In the genomic region with DNA sequence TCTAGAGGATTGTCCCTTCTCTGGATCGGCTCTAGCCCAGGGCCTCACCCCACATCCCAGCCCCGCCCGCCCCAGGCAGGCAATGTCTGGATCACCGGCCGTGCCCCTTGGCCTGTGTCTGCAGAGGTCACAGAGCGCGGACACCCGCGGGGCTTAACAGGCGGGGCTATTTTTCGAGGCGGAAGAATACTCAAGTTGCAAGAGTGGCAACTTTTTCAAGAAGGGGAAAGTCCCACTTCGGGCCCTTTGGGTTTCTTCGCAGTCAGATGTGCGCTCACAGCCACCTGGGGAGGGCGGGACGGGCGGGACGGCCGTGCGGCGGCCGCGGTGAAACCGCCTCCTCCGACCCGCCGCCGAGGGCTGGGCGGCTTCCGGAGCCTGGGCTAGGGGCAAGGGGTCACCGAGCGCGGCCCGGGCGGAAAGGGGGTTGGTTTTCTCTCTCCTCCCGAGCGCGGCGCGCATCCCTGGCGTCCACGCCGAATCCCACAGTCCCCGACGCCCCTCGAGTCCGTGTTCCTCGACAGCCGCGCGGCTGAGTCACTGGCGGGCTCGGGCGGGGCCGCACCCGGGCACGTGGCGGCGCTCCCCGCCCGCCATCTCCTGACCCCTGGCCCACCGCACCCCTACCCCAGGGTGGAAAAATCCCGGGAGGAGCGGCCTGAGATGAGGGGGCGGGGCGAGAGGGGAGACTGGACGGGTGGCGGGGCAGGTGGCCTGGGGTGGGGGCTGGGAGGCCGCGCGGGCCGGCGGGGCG, we compare ENCODE assay signal across 8 cellular contexts. TPM values are rescaled to one million over a fixed set of nuclear protein-coding genes. Genes with fewer than 3 reads are reported as not detected.
DNase-seq lines count a peak whose midpoint lies in the region; ATAC-seq and TF ChIP-seq lines count a peak whose summit lies in the region.

No MANE protein-coding gene starts in this region.

- peaks cover 36% of the 10 kb centered on the region for H3K36me3 Mint-ChIP-seq in activated CD8-positive, alpha-beta T cell treated with anti-CD3 and anti-CD28 coated beads for 36 hours (ENCODE audit: low read depth)

- no peaks in the 10 kb centered on the region for H3K9me3 Mint-ChIP-seq in activated CD8-positive, alpha-beta T cell treated with anti-CD3 and anti-CD28 coated beads for 36 hours

- H3K4me1 ChIP-seq in effector memory CD4-positive, alpha-beta T cell (ENCODE audit: control insufficient read depth, insufficient read depth, low read length, poor library complexity, severe bottlenecking) = peaks cover 43% of the 10 kb centered on the region

- peak overlapping the region; percentile 94 for H3K27ac ChIP-seq in effector memory CD4-positive, alpha-beta T cell (ENCODE audit: insufficient read depth, low read length, poor library complexity, severe bottlenecking)

- peak; percentile 22 for ATAC-seq in HG02571 (IDR thresholded peaks at IDR 0.05; ENCODE audit: unreplicated experiment)
- peak; percentile 21 for ATAC-seq in activated CD8-positive, alpha-beta T cell treated with anti-CD3 and anti-CD28 coated beads for 36 hours

- peak overlapping the region; percentile 99 for H3K27ac Mint-ChIP-seq in activated CD8-positive, alpha-beta T cell treated with anti-CD3 and anti-CD28 coated beads for 36 hours

- intact Hi-C loops in activated CD8-positive, alpha-beta T cell treated with anti-CD3 and anti-CD28 coated beads for 36 hours (cut with micrococcal nuclease) = no loop called here

- peak overlapping the region; percentile 97 for H3K4me3 Mint-ChIP-seq in activated CD8-positive, alpha-beta T cell treated with anti-CD3 and anti-CD28 coated beads for 36 hours

- POLR2A ChIA-PET in activated CD8-positive, alpha-beta T cell treated with anti-CD3 and anti-CD28 coated beads for 36 hours (lab: Charles Lee) = interaction anchor here (0.9 to 20.8 kb wide), 12 partner anchors 9 to 162 kb away, joined by 3 to 627 read pairs (median 5); partner anchors contain the start of genes C17orf107, CAMTA2, INCA1 and KIF1C

- H3K9me3 ChIP-seq in effector memory CD4-positive, alpha-beta T cell (ENCODE audit: control insufficient read depth, low read length) = no peaks in the 10 kb centered on the region

- CTCF ChIA-PET in activated CD8-positive, alpha-beta T cell treated with anti-CD3 and anti-CD28 coated beads for 36 hours (lab: Charles Lee) = interaction anchor here (1.0 to 1.4 kb wide), 3 partner anchors 9 to 17 kb away, joined by 3 to 5 read pairs (median 3); partner anchors contain the start of genes RNF167, SLC25A11 and SPAG7

- TF ChIP-seq CTCF in GM12865 (IDR thresholded peaks at IDR 0.05; ENCODE audit: insufficient read depth, low read depth, low read length, missing control alignments) = no peak
- TF ChIP-seq CTCF in activated CD8-positive, alpha-beta T cell treated with anti-CD3 and anti-CD28 coated beads for 36 hours (IDR thresholded peaks at IDR 0.05) = no peak

- H3K36me3 ChIP-seq in effector memory CD4-positive, alpha-beta T cell (ENCODE audit: control insufficient read depth, insufficient read depth, low read length) = peaks cover 18% of the 10 kb centered on the region

- H3K27me3 Mint-ChIP-seq in activated CD8-positive, alpha-beta T cell treated with anti-CD3 and anti-CD28 coated beads for 36 hours = no peaks in the 10 kb centered on the region

- H3K4me3 ChIP-seq in GM12865 (ENCODE audit: low read depth, low read length) = peak overlapping the region; percentile 81
- peak overlapping the region; percentile 99 for H3K4me3 ChIP-seq in effector memory CD4-positive, alpha-beta T cell (ENCODE audit: insufficient read depth, low read depth, low read length, poor library complexity, severe bottlenecking)

- H3K4me1 Mint-ChIP-seq in activated CD8-positive, alpha-beta T cell treated with anti-CD3 and anti-CD28 coated beads for 36 hours (ENCODE audit: low read depth) = peaks cover 26% of the 10 kb centered on the region

- DNase-seq in GM12865 (ENCODE audit: low read depth) (peak; percentile 97), NCI-H460 (ENCODE audit: extremely low read depth, low read depth) (peak; percentile 68), medulla oblongata (ENCODE audit: extremely low spot score) (peak; percentile 50), NCI-H774 (lab: John Stamatoyannopoulos, UW) (no peak)
- DNase-seq in activated CD8-positive, alpha-beta T cell treated with anti-CD3 and anti-CD28 coated beads for 36 hours = peak; percentile 84
- peak; percentile 65 to 72 (median 72) for DNase-seq in effector memory CD4-positive, alpha-beta T cell
- peak; percentile 46 for DNase-seq in stimulated activated CD8-positive, alpha-beta memory T cell treated with anti-CD3 and anti-CD28 coated beads, Interleukin-15, amount 100 ng/mL, for 1 hour (ENCODE audit: low read depth)

- H3K27me3 ChIP-seq in effector memory CD4-positive, alpha-beta T cell (replicated peaks; ENCODE audit: control insufficient read depth, insufficient read depth, low read length, poor library complexity, severe bottlenecking) = no peaks in the 10 kb centered on the region

RNA-seq across cellular contexts. Expression of gene PFN1, which starts 1.2 kb away (rescaled TPM):
- total RNA-seq in NCI-H460 (2014; rRNA removed; shearing (Covaris generic)) = 960 and 1,088 TPM in 2 replicates
- polyA plus RNA-seq in NCI-H460 (2014; cell fraction: nucleus; rRNA removed) = 566 and 812 TPM in 2 replicates
- total RNA-seq in activated CD8-positive, alpha-beta T cell treated with anti-CD3 and anti-CD28 coated beads for 36 hours = 1,000 to 10,000 TPM; 1,726 to 1,759 TPM

RNA-seq across cellular contexts. Expression of gene ENO3, which starts 1.4 kb away (rescaled TPM):
- total RNA-seq in NCI-H460 (2014; rRNA removed; shearing (Covaris generic)) = 5.4 and 7.5 TPM in 2 replicates
- polyA plus RNA-seq in NCI-H460 (2014; cell fraction: nucleus; rRNA removed) = 19.7 and 21.4 TPM in 2 replicates
- total RNA-seq in activated CD8-positive, alpha-beta T cell treated with anti-CD3 and anti-CD28 coated beads for 36 hours = 10 to 100 TPM; 31.3 to 34.0 TPM

RNA-seq across cellular contexts. Expression of gene RNF167, which starts 9.4 kb away (rescaled TPM):
- total RNA-seq in NCI-H460 (2014; rRNA removed; shearing (Covaris generic)) = 59.5 and 62.7 TPM in 2 replicates
- polyA plus RNA-seq in NCI-H460 (2014; cell fraction: nucleus; rRNA removed) = 53.2 and 68.6 TPM in 2 replicates
- total RNA-seq in activated CD8-positive, alpha-beta T cell treated with anti-CD3 and anti-CD28 coated beads for 36 hours = 100 to 1,000 TPM; 144 to 152 TPM

RNA-seq across cellular contexts. Expression of gene SLC25A11, which starts 9.7 kb away (rescaled TPM):
- total RNA-seq in NCI-H460 (2014; rRNA removed; shearing (Covaris generic)) = 53.4 and 54.3 TPM in 2 replicates
- polyA plus RNA-seq in NCI-H460 (2014; cell fraction: nucleus; rRNA removed) = 94.9 and 99.9 TPM in 2 replicates
- total RNA-seq in activated CD8-positive, alpha-beta T cell treated with anti-CD3 and anti-CD28 coated beads for 36 hours = 10 to 100 TPM; 80.8 to 87.0 TPM

RNA-seq across cellular contexts. Expression of gene GP1BA, which starts 17.4 kb away (rescaled TPM):
- total RNA-seq in NCI-H460 (2014; rRNA removed; shearing (Covaris generic)) = not detected in 2 replicates
- not detected in 2 replicates for polyA plus RNA-seq in NCI-H460 (2014; cell fraction: nucleus; rRNA removed)
- not detected for total RNA-seq in activated CD8-positive, alpha-beta T cell treated with anti-CD3 and anti-CD28 coated beads for 36 hours
